In genomic region chr10:69352569-69353264, GRCh38 we compare ENCODE assay signal across 19 cellular contexts.
DNase-seq lines count a peak whose midpoint lies in the region; ATAC-seq, FAIRE-seq and TF ChIP-seq lines count a peak whose summit lies in the region.
"Had no signal": no experiment of that assay in that cellular context is flagged by ENCODE, and none has a peak within 500 bp of the region (broad histone marks: within the 10 kb centered on the region; RNA-seq: fewer than 3 reads in every experiment).

No MANE protein-coding gene starts in this region.

- no peak overlapping the region for H3K4ac ChIP-seq in mesenchymal stem cell (ENCODE audit: low read depth in 1 of 2, low read length in 2 of 2)

- H3K79me1 ChIP-seq in mesenchymal stem cell (replicated peaks; ENCODE audit: low read length, poor library complexity, severe bottlenecking), result peaks cover 28% of the 10 kb centered on the region

- FAIRE-seq in bronchial epithelial cell (lab: Jason Lieb, UNC), result no peak
- FAIRE-seq: H54, TTC549 had no signal

- DNase-seq in AG04450 (ENCODE audit: low read depth, low spot score) (peak; percentile 26), bronchial epithelial cell (ENCODE audit: low read depth) (peak; percentile 51), mesenchymal stem cell (peak; percentile 82), NCI-H82 (lab: John Stamatoyannopoulos, UW) (no peak), NCI-H146 (lab: John Stamatoyannopoulos, UW) (no peak), UCSD-AML1 (lab: John Stamatoyannopoulos, UW; ENCODE audit: unreplicated experiment) (no peak)
- DNase-seq: activated CD8-positive, alpha-beta memory T cell treated with anti-CD3 and anti-CD28 coated beads, Interleukin-2, amount 50 U/mL, for 4 hours; activated naive CD8-positive, alpha-beta T cell treated with anti-CD3 and anti-CD28 coated beads, Interleukin-2, amount 10 ng/mL, durations not matched to agents 7 days and 5 days; BE2C; DND-41; NCI-H1417; NCI-H524; stimulated activated CD4-positive, alpha-beta T cell treated with anti-CD3 and anti-CD28 coated beads, Interleukin-2, amount 100 ng/mL, for 24 hours had no signal

- no peak for ATAC-seq in GM18861 (IDR thresholded peaks at IDR 0.05; ENCODE audit: unreplicated experiment)
- ATAC-seq: stimulated activated effector memory CD8-positive, alpha-beta T cell treated with anti-CD3 and anti-CD28 coated beads, Interleukin-12 subunit alpha, Interleukin-12 subunit beta, amount 100 ng/mL, for 72 hours had no signal

- CTCF ChIA-PET in AG04450 (lab: Charles Lee), result no interaction called here

- no peak overlapping the region for H2BK5ac ChIP-seq in mesenchymal stem cell (ENCODE audit: low read depth, low read length, poor library complexity, severe bottlenecking)

- H3K18ac ChIP-seq in mesenchymal stem cell (ENCODE audit: low read depth in 1 of 2, low read length in 2 of 2), result peak overlapping the region in 1 of 2 experiments; percentile 60

- no peaks in the 10 kb centered on the region for H3K27me3 ChIP-seq in AG04450 (ENCODE audit: control insufficient read depth, insufficient read depth, low read length)
- no peaks in the 10 kb centered on the region for H3K27me3 ChIP-seq in HUES48 (ENCODE audit: control insufficient read depth, insufficient read depth, low read length)
- no peaks in the 10 kb centered on the region for H3K27me3 ChIP-seq in bronchial epithelial cell (ENCODE audit: control insufficient read depth, insufficient read depth, low read length)
- H3K27me3 ChIP-seq in mesenchymal stem cell (ENCODE audit: control insufficient read depth in 1 of 2, insufficient read depth in 1 of 2, low read length in 2 of 2), result no peaks in the 10 kb centered on the region
- H3K27me3 ChIP-seq: BE2C had no signal

- H3K36me3 ChIP-seq in HUES48 (ENCODE audit: control insufficient read depth, insufficient read depth, low read length) (peaks cover 13% of the 10 kb centered on the region; the same call in 1 of the 2 replicates), bronchial epithelial cell (ENCODE audit: control insufficient read depth, insufficient read depth, low read length) (peaks cover 9% of the 10 kb centered on the region), mesenchymal stem cell (ENCODE audit: control insufficient read depth in 1 of 2, insufficient read depth in 2 of 2, low read depth in 1 of 2, low read length in 2 of 2) (peaks cover 10 to 18% of the 10 kb centered on the region in 2 experiments)

- H3K27ac ChIP-seq in AG04450 (ENCODE audit: low read depth, low read length), result peak overlapping the region; percentile 73
- peak overlapping the region; percentile 17 for H3K27ac ChIP-seq in HUES48 (ENCODE audit: low read depth, low read length)
- H3K27ac ChIP-seq in mesenchymal stem cell (ENCODE audit: low read length, poor library complexity, severe bottlenecking), result no peak overlapping the region
- H3K27ac ChIP-seq: parathyroid adenoma had no signal

- POLR2A ChIA-PET in AG04450 (lab: Yijun Ruan, JAX), result no interaction called here

- no peak overlapping the region for H3K4me2 ChIP-seq in mesenchymal stem cell (ENCODE audit: low read length, poor library complexity, severe bottlenecking)

- H2BK12ac ChIP-seq in mesenchymal stem cell (ENCODE audit: low read length in 2 of 2), result no peak overlapping the region

- H2AFZ ChIP-seq in mesenchymal stem cell (ENCODE audit: low read depth, low read length), result no peak overlapping the region
- H2AFZ ChIP-seq: parathyroid adenoma had no signal

- no peak overlapping the region for H4K8ac ChIP-seq in mesenchymal stem cell (ENCODE audit: low read length)

- H3K4me3 ChIP-seq in AG04450 (ENCODE audit: low read depth, low read length) (no peak overlapping the region), HUES48 (ENCODE audit: low read depth, low read length) (no peak overlapping the region), bronchial epithelial cell (ENCODE audit: low read depth, low read length) (no peak overlapping the region), mesenchymal stem cell (ENCODE audit: insufficient read depth in 1 of 2, low read depth in 1 of 2, low read length in 2 of 2) (peak overlapping the region in 1 of 2 experiments; percentile 29)

- WGBS in mesenchymal stem cell, result 97% methylated on average over 3 of the region's 4 CpGs

- H3K23ac ChIP-seq in mesenchymal stem cell (ENCODE audit: low read length in 2 of 2), result no peak overlapping the region

- peak overlapping the region; percentile 31 for H2AK5ac ChIP-seq in mesenchymal stem cell (ENCODE audit: low read length, severe bottlenecking)

- peaks cover 13% of the 10 kb centered on the region for H3K4me1 ChIP-seq in HUES48 (ENCODE audit: control insufficient read depth, insufficient read depth, low read length)
- peaks cover 6% of the 10 kb centered on the region for H3K4me1 ChIP-seq in mesenchymal stem cell (ENCODE audit: control insufficient read depth, insufficient read depth, low read depth, low read length)
- H3K4me1 ChIP-seq: parathyroid adenoma had no signal

- TF ChIP-seq CTCF in AG04450 (IDR thresholded peaks at IDR 0.05; ENCODE audit: low read depth, low read length) (no peak), bronchial epithelial cell (IDR thresholded peaks at IDR 0.05; ENCODE audit: insufficient read depth, low read length, severe bottlenecking) (no peak)

- no peak overlapping the region for H4K91ac ChIP-seq in mesenchymal stem cell (ENCODE audit: low read length)

- H2BK15ac ChIP-seq in mesenchymal stem cell (ENCODE audit: low read depth, poor library complexity, severe bottlenecking), result peak overlapping the region; percentile 82

- H3K14ac ChIP-seq in mesenchymal stem cell (ENCODE audit: low read length in 2 of 2), result no peak overlapping the region

- H3K9me3 ChIP-seq in AG04450 (ENCODE audit: control insufficient read depth, insufficient read depth, low read length), result no peaks in the 10 kb centered on the region
- no peaks in the 10 kb centered on the region for H3K9me3 ChIP-seq in HUES48 (ENCODE audit: control insufficient read depth, insufficient read depth, low read length)
- H3K9me3 ChIP-seq in mesenchymal stem cell (ENCODE audit: control insufficient read depth, low read length), result no peaks in the 10 kb centered on the region
- H3K9me3 ChIP-seq: BE2C had no signal

- no peak overlapping the region for H3K9ac ChIP-seq in HUES48 (ENCODE audit: low read depth, low read length)
- H3K9ac ChIP-seq in mesenchymal stem cell (ENCODE audit: low read length), result peak overlapping the region; percentile 82
- H3K9ac ChIP-seq: parathyroid adenoma had no signal

- no peak overlapping the region for H2BK120ac ChIP-seq in mesenchymal stem cell (ENCODE audit: low read depth, low read length)

Comparison
In these comparisons a context has a peak if more than half of its experiments do, and no peak if none do; other contexts are left out.
1. DNase-seq: peak in AG04450 (single experiment), bronchial epithelial cell (single experiment) and mesenchymal stem cell (single experiment); none in NCI-H82 (single experiment), NCI-H146 (single experiment) and UCSD-AML1 (single experiment).